In genomic region chr5:80579050-80579449, GRCh38 we compare ENCODE assay signal across 7 cellular contexts. TPM values are rescaled to one million over a fixed set of nuclear protein-coding genes. Genes with fewer than 3 reads are reported as not detected.
"Had no signal": no experiment of that assay in that cellular context is flagged by ENCODE, and none has a peak within 500 bp of the region (broad histone marks: within the 10 kb centered on the region; RNA-seq: fewer than 3 reads in every experiment).

No MANE protein-coding gene starts in this region.

- H3K4me3 ChIP-seq: HAP-1 had no signal

- H3K9me3 ChIP-seq: HAP-1 had no signal

- DNase-seq: GOT3, H7, IMR-90 had no signal

- H3K36me3 ChIP-seq: HAP-1 had no signal

- H3K4me1 ChIP-seq: HAP-1 had no signal

- ATAC-seq: HCT116 had no signal

RNA-seq across cellular contexts. Expression of gene ANKRD34B, which starts 9.0 kb away (rescaled TPM):
- total RNA-seq: H4, HT-29, IMR-90 had no signal
- polyA plus RNA-seq: IMR-90 had no signal
